In genomic region chr7:149715476-149715875, GRCh38 we compare ENCODE assay signal across 8 cellular contexts. TPM values are rescaled to one million over a fixed set of nuclear protein-coding genes. Genes with fewer than 3 reads are reported as not detected.
A peak's percentile ranks its signal among the peaks of the same experiment; 100 is the strongest.
DNase-seq lines count a peak whose midpoint lies in the region; ATAC-seq, FAIRE-seq and TF ChIP-seq lines count a peak whose summit lies in the region.

No MANE protein-coding gene starts in this region.

- H2BK15ac ChIP-seq in mesenchymal stem cell (ENCODE audit: low read depth, poor library complexity, severe bottlenecking): no peak overlapping the region

- peak overlapping the region in 1 of 2 experiments; percentile 50 for H2BK12ac ChIP-seq in mesenchymal stem cell (ENCODE audit: low read length in 2 of 2)

- H3K79me1 ChIP-seq in mesenchymal stem cell (replicated peaks; ENCODE audit: low read length, poor library complexity, severe bottlenecking): peaks cover 33% of the 10 kb centered on the region

- H3K27me3 ChIP-seq in GM12878 (replicated peaks in 1 of 2; ENCODE audit: control insufficient read depth in 2 of 2, insufficient read depth in 2 of 2, low read length in 1 of 2): no peaks in the 10 kb centered on the region
- H3K27me3 ChIP-seq in mesenchymal stem cell (ENCODE audit: control insufficient read depth in 1 of 2, insufficient read depth in 1 of 2, low read length in 2 of 2): no peaks in the 10 kb centered on the region
- no peaks in the 10 kb centered on the region for H3K27me3 ChIP-seq in aorta (ENCODE audit: control insufficient read depth in 1 of 2, insufficient read depth in 2 of 2, low read length in 1 of 2)

- no peak for ATAC-seq in GM12878
- no peak for ATAC-seq in aorta (ENCODE audit: low FRiP score)
- no peak for ATAC-seq in GM19351 (IDR thresholded peaks at IDR 0.05; ENCODE audit: unreplicated experiment)

- peaks cover 2% of the 10 kb centered on the region for H3K9me3 ChIP-seq in GM12878 (replicated peaks; ENCODE audit: control insufficient read depth, insufficient read depth, low read length)
- H3K9me3 ChIP-seq in mesenchymal stem cell (ENCODE audit: control insufficient read depth, low read length): peaks cover 15% of the 10 kb centered on the region
- H3K9me3 ChIP-seq in aorta (ENCODE audit: control insufficient read depth, low read length): no peaks in the 10 kb centered on the region

- H2AFZ ChIP-seq in GM12878 (ENCODE audit: control insufficient read depth, low read depth, low read length): peak overlapping the region; percentile 77
- H2AFZ ChIP-seq in mesenchymal stem cell (ENCODE audit: low read depth, low read length): no peak overlapping the region

- no peak for TF ChIP-seq POLR2A in GM12878 (IDR thresholded peaks at IDR 0.05; ENCODE audit: low read depth, low read length)

- no peak overlapping the region for H2BK120ac ChIP-seq in mesenchymal stem cell (ENCODE audit: low read depth, low read length)

- H3K23ac ChIP-seq in mesenchymal stem cell (ENCODE audit: low read length in 2 of 2): no peak overlapping the region

- FAIRE-seq in GM12878 (lab: Jason Lieb, UNC): no peak

- H3K36me3 ChIP-seq in GM12878 (ENCODE audit: control insufficient read depth in 2 of 2, insufficient read depth in 2 of 2, low read length in 1 of 2) (no peaks in the 10 kb centered on the region), mesenchymal stem cell (ENCODE audit: control insufficient read depth in 1 of 2, insufficient read depth in 2 of 2, low read depth in 1 of 2, low read length in 2 of 2) (peaks cover 0 to 8% of the 10 kb centered on the region in 2 experiments), aorta (ENCODE audit: control insufficient read depth in 1 of 2, insufficient read depth in 2 of 2, low read length in 1 of 2) (no peaks in the 10 kb centered on the region)

- RAD21 ChIA-PET in GM12878 (lab: Charles Lee; ENCODE audit: unreplicated experiment): interaction anchor here (1.4 to 1.8 kb wide), 2 partner anchors 26 to 53 kb away, joined by 3 to 10 read pairs; no protein-coding TSS in a partner anchor

- TF ChIP-seq RAD21 in GM12878 (IDR thresholded peaks at IDR 0.05; ENCODE audit: insufficient read depth, low read depth, low read length): no peak

- intact Hi-C loops in GM12878 (cut with micrococcal nuclease; ENCODE audit: unreplicated experiment) (no loop called here), aorta (cut with DNase I) (loop anchor here (5.0 to 10.0 kb wide), 3 partner anchors 57 to 119 kb away; partner anchors contain the start of genes ZNF467 (in 1 of the 2) and ZNF862 (in 1 of the 2))

- no peak overlapping the region for H3K14ac ChIP-seq in mesenchymal stem cell (ENCODE audit: low read length in 2 of 2)

- no TSS peak for BruUV-seq in GM12878 (replicated peaks; lab: Mats Ljungman, UMichigan)

- peak overlapping the region in 1 of 2 experiments; percentile 24 for H3K4ac ChIP-seq in mesenchymal stem cell (ENCODE audit: low read depth in 1 of 2, low read length in 2 of 2)

- H3K18ac ChIP-seq in mesenchymal stem cell (ENCODE audit: low read depth in 1 of 2, low read length in 2 of 2): peak overlapping the region in 1 of 2 experiments; percentile 50

- H3K4me3 ChIP-seq in GM12878 (peak overlapping the region; percentile 91), mesenchymal stem cell (ENCODE audit: insufficient read depth in 1 of 2, low read depth in 1 of 2, low read length in 2 of 2) (peak overlapping the region; percentile 89), aorta (ENCODE audit: low read length in 2 of 2) (peak overlapping the region; percentile 53 to 59)

- POLR2A ChIA-PET in GM12878 (lab: Charles Lee): no interaction called here

- DNase-seq in stimulated activated CD4-positive, alpha-beta T cell treated with anti-CD3 and anti-CD28 coated beads, Interleukin-4, amount 100 ng/mL, for 1 hour: peak; percentile 18
- no peak for DNase-seq in stimulated activated CD4-positive, alpha-beta T cell treated with anti-CD3 and anti-CD28 coated beads, Interleukin-12 subunit alpha, Interleukin-12 subunit beta, amount 100 ng/mL, for 4 hours
- no peak for DNase-seq in GM12878 (ENCODE audit: low read depth, low spot score)
- DNase-seq in mesenchymal stem cell: no peak
- no peak for DNase-seq in aorta
- DNase-seq in GM20000 (ENCODE audit: low spot score): no peak
- no peak for DNase-seq in SHP77 treated with DMSO at 0.1 percent for 48 hours (lab: John Stamatoyannopoulos, UW)

- H3K27ac ChIP-seq in GM12878 (ENCODE audit: control insufficient read depth, insufficient read depth) (no peak overlapping the region), mesenchymal stem cell (ENCODE audit: low read length, poor library complexity, severe bottlenecking) (no peak overlapping the region), aorta (ENCODE audit: low read depth in 1 of 2, low read length in 2 of 2) (no peak overlapping the region)

- SMC1A ChIA-PET in GM12878 (lab: Charles Lee; ENCODE audit: uncharacterized antibody, unreplicated experiment): interaction anchor here (1.3 to 1.5 kb wide), 2 partner anchors 27 to 51 kb away, joined by 3 to 6 read pairs; no protein-coding TSS in a partner anchor

- 40% methylated on average over 8 of the region's 8 CpGs for WGBS in GM12878 (ENCODE audit: insufficient coverage, insufficient replicate concordance, low lambda C conversion rate, missing lambda C conversion rate)
- 63% methylated on average over 8 of the region's 8 CpGs for WGBS in mesenchymal stem cell
- WGBS in aorta, 2 donors: 29 to 35% methylated on average over 8 of the region's 8 CpGs

- in situ Hi-C loops in GM12878 (cut with MboI): no loop called here

- H4K8ac ChIP-seq in mesenchymal stem cell (ENCODE audit: low read length): peak overlapping the region; percentile 88

- CTCF ChIA-PET in GM12878 (lab: Yijun Ruan, JAX): interaction anchor here (2.0 to 2.9 kb wide), 2 partner anchors 26 to 53 kb away, joined by 9 to 10 read pairs; no protein-coding TSS in a partner anchor

- H2BK5ac ChIP-seq in mesenchymal stem cell (ENCODE audit: low read depth, low read length, poor library complexity, severe bottlenecking): no peak overlapping the region

- H3K4me1 ChIP-seq in GM12878 (ENCODE audit: control insufficient read depth, insufficient read depth, low read length) (peaks cover 14% of the 10 kb centered on the region), mesenchymal stem cell (ENCODE audit: control insufficient read depth, insufficient read depth, low read depth, low read length) (peaks cover 38% of the 10 kb centered on the region), aorta (ENCODE audit: control insufficient read depth in 1 of 2, insufficient read depth in 2 of 2, low read length in 2 of 2) (no peaks in the 10 kb centered on the region)

- TF ChIP-seq CTCF in GM12878 (IDR thresholded peaks at IDR 0.05 in 2 of 3, conservative IDR thresholded peaks at IDR 0.05 in 1 of 3; ENCODE audit: control insufficient read depth in 2 of 3, extremely low read depth in 1 of 3, insufficient read depth in 1 of 3, low read depth in 3 of 3, low read length in 3 of 3) (no peak), GM20000 (IDR thresholded peaks at IDR 0.05; ENCODE audit: extremely low read depth, missing control alignments) (no peak)

- no peak for TF ChIP-seq EP300 in GM12878 (IDR thresholded peaks at IDR 0.05; ENCODE audit: borderline replicate concordance in 1 of 2, control insufficient read depth in 1 of 2, low read depth in 2 of 2, low read length in 2 of 2)

- no peak overlapping the region for H2AK5ac ChIP-seq in mesenchymal stem cell (ENCODE audit: low read length, severe bottlenecking)

- H3K4me2 ChIP-seq in GM12878 (ENCODE audit: control insufficient read depth, insufficient read depth) (peak overlapping the region; percentile 88), mesenchymal stem cell (ENCODE audit: low read length, poor library complexity, severe bottlenecking) (peak overlapping the region; percentile 68)

- H3K79me2 ChIP-seq in GM12878 (ENCODE audit: control insufficient read depth, insufficient read depth, low read length): peaks cover 4% of the 10 kb centered on the region

- H4K20me1 ChIP-seq in GM12878 (ENCODE audit: control insufficient read depth, insufficient read depth): no peaks in the 10 kb centered on the region

- H3K9ac ChIP-seq in GM12878 (ENCODE audit: control insufficient read depth, insufficient read depth, low read length) (peak overlapping the region; percentile 63), mesenchymal stem cell (ENCODE audit: low read length) (peak overlapping the region; percentile 87)

- H4K91ac ChIP-seq in mesenchymal stem cell (ENCODE audit: low read length): peak overlapping the region; percentile 78

TF ChIP-seq in GM12878, 131 proteins besides CTCF, POLR2A, EP300 and RAD21 (continues in another document):
- TF ChIP-seq PAX8 (IDR thresholded peaks at IDR 0.05) (no peak), MEF2B (IDR thresholded peaks at IDR 0.05; ENCODE audit: partially characterized antibody, poor library complexity, severe bottlenecking) (no peak), NBN (IDR thresholded peaks at IDR 0.05) (no peak), PML (IDR thresholded peaks at IDR 0.05; ENCODE audit: low read length) (no peak)

RNA-seq across cellular contexts. Expression of gene ZNF467, which starts 57.9 kb away (rescaled TPM):
- 0.77 and 0.93 TPM in 2 replicates for total RNA-seq in GM12878 (2013; cell fraction: nucleolus; rRNA removed)
- total RNA-seq in GM12878 (2014; rRNA removed): not detected in 2 replicates
- not detected in 2 replicates for total RNA-seq in GM12878 (2014; rRNA removed; fragmentation: Illumina TruSeq; extraction: Trizol)
- total RNA-seq in GM12878 (2021): not detected in 2 replicates
- polyA plus RNA-seq in GM12878 (2011; ENCODE audit: low read depth): not detected
- not detected in 2 replicates for polyA plus RNA-seq in GM12878 (2011; rRNA removed)
- polyA plus RNA-seq in GM12878 (2011; cell fraction: cytosol; rRNA removed): 0.07 TPM in 1 of 2 replicates, not detected in the other
- 0.35 and 0.45 TPM in 2 replicates for polyA plus RNA-seq in GM12878 (2011; cell fraction: nucleus; rRNA removed)
- 0.19 and 0.34 TPM in 2 replicates for polyA plus RNA-seq in GM12878 (2012)
- not detected in 2 replicates for polyA plus RNA-seq in GM12878 (2014; fragmentation: Illumina TruSeq; extraction: Trizol)
- polyA plus RNA-seq in GM12878 (2014; fragmentation: Nextera tagmentation; extraction: Ambion mirVana): not detected
- 0.04 TPM in 1 of 2 replicates, not detected in the other for polyA plus RNA-seq in GM12878 (2014; rRNA removed)
- polyA plus RNA-seq in GM12878 (2016; fragmentation: Nextera tagmentation; extraction: Ambion mirVana): not detected
- polyA minus RNA-seq in GM12878 (2011; rRNA and poly(A)+ RNA removed): 0.05 TPM in 1 of 2 replicates, not detected in the other
- polyA minus RNA-seq in GM12878 (2011; cell fraction: cytosol; rRNA and poly(A)+ RNA removed): not detected in 2 replicates
- not detected in 2 replicates for polyA minus RNA-seq in GM12878 (2011; cell fraction: nucleus; rRNA and poly(A)+ RNA removed)
- polyA plus RNA-seq in mesenchymal stem cell (2013, experiment 1 of 2): 14.4 TPM
- polyA plus RNA-seq in mesenchymal stem cell (2013, experiment 2 of 2): 14.5 TPM
- total RNA-seq in aorta: 10 to 100 TPM; 13.3 to 18.5 TPM
- polyA plus RNA-seq in aorta: 1 to 10 TPM; 2.1 to 5.7 TPM

Comparison
In these comparisons a context has a peak if more than half of its experiments do, and no peak if none do; other contexts are left out.
1. RNA of gene ZNF467, which starts 57.9 kb away (total RNA-seq): 13.3 to 18.5 TPM in aorta; 0.77 to 0.93 TPM in GM12878; every median in the first group is over 4 times any median in the second.
2. Peak in every context shown above with its lines, with median percentiles within 50 percentile points of each other: H3K4me3 ChIP-seq.